Comparison of ENCODE assay signal across 25 cellular contexts in genomic region chr14:58469309-58469708, GRCh38.
"Had no signal": no experiment of that assay in that cellular context is flagged by ENCODE, and none has a peak within 500 bp of the region (broad histone marks: within the 10 kb centered on the region; RNA-seq: fewer than 3 reads in every experiment).

No MANE protein-coding gene starts in this region.

- ATAC-seq: effector memory CD8-positive, alpha-beta T cell; esophagus mucosa; gastrocnemius medialis; heart right ventricle; left cardiac atrium; left lung; left ventricle myocardium superior; lower lobe of right lung; mucosa of descending colon had no signal

- H3K36me3 ChIP-seq: colonic mucosa had no signal

- H3K4me1 Mint-ChIP-seq: endodermal cell, mesothelial cell of epicardium had no signal

- DNase-seq: colonic mucosa; cortex of kidney; effector CD8-positive, alpha-beta T cell; effector memory CD8-positive, alpha-beta T cell; endodermal cell; erythroblast; esophagus squamous epithelium; foreskin fibroblast; foreskin melanocyte; gastrocnemius medialis; glutamatergic neuron; head of caudate nucleus; heart right ventricle; hippocampal formation; left cardiac atrium; left lung; left ventricle myocardium superior; lower lobe of right lung; mesenchymal stem cell; mucosa of descending colon had no signal

- H3K9me3 Mint-ChIP-seq: dendritic cell treated with granulocyte-macrophage colony-stimulating factor and Interleukin-4, amounts not matched to agents 40 ng/mL and 50 ng/mL, for 4 days; effector memory CD8-positive, alpha-beta T cell; endodermal cell; mesothelial cell of epicardium had no signal

- H3K4me3 Mint-ChIP-seq: dendritic cell treated with granulocyte-macrophage colony-stimulating factor and Interleukin-4, amounts not matched to agents 40 ng/mL and 50 ng/mL, for 4 days; effector memory CD8-positive, alpha-beta T cell; endodermal cell; mesothelial cell of epicardium had no signal

- H3K27me3 ChIP-seq: colonic mucosa, esophagus squamous epithelium, gastrocnemius medialis, heart right ventricle, left lung had no signal

- H3K27me3 Mint-ChIP-seq: dendritic cell treated with granulocyte-macrophage colony-stimulating factor and Interleukin-4, amounts not matched to agents 40 ng/mL and 50 ng/mL, for 4 days; effector memory CD8-positive, alpha-beta T cell had no signal

- H3K27ac Mint-ChIP-seq: dendritic cell treated with granulocyte-macrophage colony-stimulating factor and Interleukin-4, amounts not matched to agents 40 ng/mL and 50 ng/mL, for 4 days; effector memory CD8-positive, alpha-beta T cell; endodermal cell; mesothelial cell of epicardium had no signal

- H3K4me3 ChIP-seq: colonic mucosa, esophagus squamous epithelium, gastrocnemius medialis, heart right ventricle, left lung, lower lobe of right lung, mucosa of descending colon had no signal

- FAIRE-seq: endometrium had no signal

- H3K4me1 ChIP-seq: colonic mucosa, esophagus squamous epithelium, gastrocnemius medialis, heart right ventricle, left lung, lower lobe of right lung had no signal

- H3K27ac ChIP-seq: colonic mucosa, epithelial cell of prostate, esophagus squamous epithelium, gastrocnemius medialis, heart right ventricle, left lung, lower lobe of right lung had no signal

- H3K9me3 ChIP-seq: colonic mucosa, esophagus squamous epithelium, gastrocnemius medialis, heart right ventricle, left lung, lower lobe of right lung, mucosa of descending colon had no signal
